In the genomic region with DNA sequence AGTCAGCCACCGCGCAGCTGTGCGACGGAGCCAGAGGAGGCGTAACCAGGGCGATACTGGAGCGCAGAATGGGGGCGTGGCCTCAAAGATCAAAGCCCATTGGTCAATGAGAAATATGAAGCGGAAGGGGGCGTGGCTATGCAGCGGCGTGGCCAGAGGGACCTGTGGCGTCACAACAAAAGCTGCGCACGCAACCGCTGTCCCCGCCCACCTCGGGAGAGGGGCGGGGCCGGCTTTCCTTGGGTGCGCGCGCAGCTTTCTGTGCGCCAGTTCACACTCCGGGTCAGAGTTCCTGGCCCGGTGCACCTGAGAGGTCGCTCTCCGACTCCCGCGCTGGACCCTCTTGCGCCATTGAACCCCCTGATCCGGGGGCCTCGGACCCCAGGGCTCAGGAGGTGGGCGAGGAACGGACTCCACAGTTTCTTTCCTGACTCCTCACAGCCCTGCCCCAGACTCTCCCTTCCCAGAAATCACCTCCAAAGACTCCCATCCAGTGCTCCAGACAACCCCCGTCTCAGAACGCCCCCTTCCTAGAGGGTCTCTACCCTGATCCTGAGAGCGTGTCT, we compare ENCODE assay signal across 8 cellular contexts.
A peak's percentile ranks its signal among the peaks of the same experiment; 100 is the strongest.
DNase-seq lines count a peak whose midpoint lies in the region; ATAC-seq and TF ChIP-seq lines count a peak whose summit lies in the region.

A gene (plus strand): TSS at position 269 of the 566 bp plus-strand sequence.

- peaks cover 14% of the 10 kb centered on the region; the same call in 1 of the 2 replicates for H4K20me1 ChIP-seq in BLaER1

- peaks cover 26% of the 10 kb centered on the region for H3K36me3 ChIP-seq in BLaER1

- H3K27ac ChIP-seq in BLaER1 = peak within 1 kb of the TSS; percentile 83

- peaks cover 52% of the 10 kb centered on the region for H3K4me1 ChIP-seq in BLaER1

- no peaks in the 10 kb centered on the region for H3K27me3 ChIP-seq in BLaER1

- H3K4me2 ChIP-seq in BLaER1 = peak within 1 kb of the TSS; percentile 100

- no peak for TF ChIP-seq CTCF in choroid plexus epithelial cell (conservative IDR thresholded peaks at IDR 0.05; ENCODE audit: low read depth, low read length)

- H3K9me3 ChIP-seq in BLaER1 = no peaks in the 10 kb centered on the region

- peak within 1 kb of the TSS; percentile 86 for H3K9ac ChIP-seq in BLaER1

- H3K4me3 ChIP-seq in BLaER1 = peak within 1 kb of the TSS; percentile 87
- H3K4me3 ChIP-seq in choroid plexus epithelial cell (ENCODE audit: low read depth, low read length) = peak within 1 kb of the TSS; percentile 95

- ATAC-seq in GM19324 (IDR thresholded peaks at IDR 0.05; ENCODE audit: low FRiP score, unreplicated experiment) (peak; percentile 97), HG03460 (IDR thresholded peaks at IDR 0.05; ENCODE audit: unreplicated experiment) (peak; percentile 94)

- DNase-seq in NCI-H524 treated with DMSO at 0.1 percent for 48 hours (lab: John Stamatoyannopoulos, UW) (peak; percentile 96), choroid plexus epithelial cell (ENCODE audit: low read depth) (peak; percentile 100), kidney tubule cell (ENCODE audit: low spot score) (peak; percentile 99)
- DNase-seq in activated CD4-positive, alpha-beta T cell treated with anti-CD3 and anti-CD28 coated beads for 4 hours = peak; percentile 100
- peak; percentile 99 to 100 for DNase-seq in stimulated activated CD4-positive, alpha-beta T cell treated with anti-CD3 and anti-CD28 coated beads, Interleukin-1b, Interleukin-23, amount 100 ng/mL, for 1 hour (ENCODE audit: low read depth in 2 of 2)

Comparison
In these comparisons a context has a peak if more than half of its experiments do, and no peak if none do; other contexts are left out.
1. Peak in every context shown above with its lines: DNase-seq, ATAC-seq, H3K4me3 ChIP-seq and H3K27ac ChIP-seq.